1 cellular context compared by ENCODE assay signal in the genomic region with DNA sequence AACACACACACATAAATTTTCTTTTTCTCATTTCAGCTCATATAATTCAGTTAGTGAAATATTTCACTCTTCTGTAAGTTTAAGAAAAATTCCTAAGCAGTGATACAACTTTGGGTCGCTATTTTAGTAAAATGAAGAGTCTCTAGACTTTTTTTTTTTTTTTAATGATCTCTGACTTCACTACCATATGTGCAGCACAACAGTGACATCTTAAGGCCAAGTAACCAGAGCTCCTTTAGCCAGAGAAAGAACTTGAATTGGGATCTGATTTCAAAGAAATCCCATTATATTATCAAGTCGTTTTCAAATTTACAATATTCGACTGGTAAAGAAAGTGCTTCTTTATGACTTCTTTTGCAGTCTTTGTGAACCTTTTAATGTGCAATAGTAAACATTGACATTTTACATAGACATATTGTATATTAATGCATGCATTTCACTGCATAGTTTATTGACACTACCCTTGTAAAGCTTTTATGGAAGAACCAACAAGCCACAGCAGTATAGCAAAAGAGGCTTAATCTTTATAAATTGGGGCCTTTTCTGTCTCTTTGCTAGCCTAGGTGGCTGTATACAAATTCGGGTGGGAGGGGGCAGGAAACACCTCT.
TF ChIP-seq lines count a peak whose summit lies in the region.

No MANE protein-coding gene starts in this region.

TF ChIP-seq in Ishikawa, 13 proteins besides CTCF, POLR2A, EP300 and RAD21:
- no peak for TF ChIP-seq REST (IDR thresholded peaks at IDR 0.05; ENCODE audit: low read depth)
- no peak for TF ChIP-seq NFIC (IDR thresholded peaks at IDR 0.05)
- no peak for TF ChIP-seq TAF1 (IDR thresholded peaks at IDR 0.05; ENCODE audit: low read depth)
- TF ChIP-seq TEAD4 (IDR thresholded peaks at IDR 0.05): no peak
- TF ChIP-seq TCF12 (IDR thresholded peaks at IDR 0.05; ENCODE audit: low read depth): no peak
- TF ChIP-seq YY1 (IDR thresholded peaks at IDR 0.05; ENCODE audit: low read depth): no peak
- TF ChIP-seq, protein P1, sequence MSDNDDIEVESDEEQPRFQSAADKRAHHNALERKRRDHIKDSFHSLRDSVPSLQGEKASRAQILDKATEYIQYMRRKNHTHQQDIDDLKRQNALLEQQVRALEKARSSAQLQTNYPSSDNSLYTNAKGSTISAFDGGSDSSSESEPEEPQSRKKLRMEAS (IDR thresholded peaks at IDR 0.05): no peak
- TF ChIP-seq CEBPB (IDR thresholded peaks at IDR 0.05): no peak
